In genomic region chr9:92293075-92293354, GRCh38 we compare ENCODE assay signal across 8 cellular contexts. TPM values are rescaled to one million over a fixed set of nuclear protein-coding genes. Genes with fewer than 3 reads are reported as not detected.
DNase-seq lines count a peak whose midpoint lies in the region; ATAC-seq, FAIRE-seq and TF ChIP-seq lines count a peak whose summit lies in the region.

No MANE protein-coding gene starts in this region.

- no peak for TF ChIP-seq POLR2A in K562 (conservative IDR thresholded peaks at IDR 0.05)

- no peak overlapping the region for H3K23ac ChIP-seq in mesenchymal stem cell (ENCODE audit: low read length in 2 of 2)

- peaks cover 6% of the 10 kb centered on the region for H3K79me1 ChIP-seq in mesenchymal stem cell (replicated peaks; ENCODE audit: low read length, poor library complexity, severe bottlenecking)

- TF ChIP-seq EP300 in K562 (IDR thresholded peaks at IDR 0.05; ENCODE audit: low read length), result no peak

- H3K27ac ChIP-seq in cardiac muscle cell, result no peak overlapping the region
- H3K27ac ChIP-seq in K562 (ENCODE audit: extremely low read depth, low read depth, low read length), result peak overlapping the region; percentile 97
- no peak overlapping the region for H3K27ac ChIP-seq in mesenchymal stem cell (ENCODE audit: low read length, poor library complexity, severe bottlenecking)
- H3K27ac ChIP-seq in urinary bladder (ENCODE audit: low read depth), result no peak overlapping the region

- no peak overlapping the region for H2BK5ac ChIP-seq in mesenchymal stem cell (ENCODE audit: low read depth, low read length, poor library complexity, severe bottlenecking)

- H3K14ac ChIP-seq in mesenchymal stem cell (ENCODE audit: low read length in 2 of 2), result no peak overlapping the region

- H2BK15ac ChIP-seq in mesenchymal stem cell (ENCODE audit: low read depth, poor library complexity, severe bottlenecking), result no peak overlapping the region

- TF ChIP-seq CTCF in cardiac muscle cell (IDR thresholded peaks at IDR 0.05; ENCODE audit: low read depth, low read length) (no peak), K562 (IDR thresholded peaks at IDR 0.05 in 2 of 3, conservative IDR thresholded peaks at IDR 0.05 in 1 of 3; ENCODE audit: insufficient read depth in 2 of 3, low read depth in 1 of 3, low read length in 3 of 3) (no peak)

- no peak overlapping the region for H4K8ac ChIP-seq in mesenchymal stem cell (ENCODE audit: low read length)

- no peak overlapping the region for H2BK120ac ChIP-seq in mesenchymal stem cell (ENCODE audit: low read depth, low read length)

- H3K9me1 ChIP-seq in K562 (ENCODE audit: control insufficient read depth, insufficient read depth, low read length), result no peaks in the 10 kb centered on the region

- in situ Hi-C loops in K562 (cut with MboI), result no loop called here

- POLR2A ChIA-PET in K562 (lab: Yijun Ruan, JAX), result no interaction called here

- H3K9ac ChIP-seq in K562 (ENCODE audit: insufficient read depth in 1 of 2, low read depth in 2 of 2, low read length in 2 of 2) (peak overlapping the region; percentile 96 to 100), mesenchymal stem cell (ENCODE audit: low read length) (peak overlapping the region; percentile 99)

- H3K4ac ChIP-seq in mesenchymal stem cell (ENCODE audit: low read depth in 1 of 2, low read length in 2 of 2), result no peak overlapping the region

- no peak overlapping the region for H3K18ac ChIP-seq in mesenchymal stem cell (ENCODE audit: low read depth in 1 of 2, low read length in 2 of 2)

- H4K20me1 ChIP-seq in K562 (replicated peaks; ENCODE audit: control insufficient read depth, insufficient read depth, low read length), result peaks cover 5% of the 10 kb centered on the region

- WGBS in K562 (ENCODE audit: insufficient coverage, low coverage, missing lambda C conversion rate), result 1% methylated on average over 5 of the region's 5 CpGs
- WGBS in mesenchymal stem cell, result 4% methylated on average over 2 of the region's 5 CpGs
- WGBS in urinary bladder, result 1% methylated on average over 5 of the region's 5 CpGs

- CTCF ChIA-PET in K562 (lab: Yijun Ruan, JAX; ENCODE audit: low intra/inter-chr PET ratio), result no interaction called here

- BruUV-seq in K562 (replicated peaks; lab: Mats Ljungman, UMichigan), result no TSS peak

- H3K9me3 ChIP-seq in cardiac muscle cell (ENCODE audit: low read depth) (no peaks in the 10 kb centered on the region), K562 (replicated peaks; ENCODE audit: control insufficient read depth, insufficient read depth, low read depth, low read length) (no peaks in the 10 kb centered on the region), mesenchymal stem cell (ENCODE audit: control insufficient read depth, low read length) (no peaks in the 10 kb centered on the region)

- H3K27me3 ChIP-seq in cardiac muscle cell (no peaks in the 10 kb centered on the region), K562 (ENCODE audit: control insufficient read depth in 2 of 2, insufficient read depth in 2 of 2, low read length in 2 of 2) (no peaks in the 10 kb centered on the region), mesenchymal stem cell (ENCODE audit: control insufficient read depth in 1 of 2, insufficient read depth in 1 of 2, low read length in 2 of 2) (no peaks in the 10 kb centered on the region)

- no peak for FAIRE-seq in K562 (lab: Jason Lieb, UNC)

- peaks cover 81% of the 10 kb centered on the region for H3K79me2 ChIP-seq in K562 (ENCODE audit: control insufficient read depth, insufficient read depth, low read length)

- no peak for DNase-seq in cardiac muscle cell (ENCODE audit: low read depth in 1 of 2, low spot score in 1 of 2)
- no peak for DNase-seq in cardiac septum (ENCODE audit: low spot score)
- DNase-seq in K562 (ENCODE audit: extremely low read depth in 1 of 4, low spot score in 3 of 4), result no peak
- no peak for DNase-seq in mesenchymal stem cell
- no peak for DNase-seq in OCI-M2 (lab: John Stamatoyannopoulos, UW; ENCODE audit: unreplicated experiment)

- H3K4me1 ChIP-seq in cardiac muscle cell (ENCODE audit: low read depth) (peaks cover 31% of the 10 kb centered on the region), K562 (replicated peaks in 1 of 2; ENCODE audit: control insufficient read depth in 2 of 2, insufficient read depth in 2 of 2, low read length in 2 of 2) (peaks cover 7 to 23% of the 10 kb centered on the region in 2 experiments), mesenchymal stem cell (ENCODE audit: control insufficient read depth, insufficient read depth, low read depth, low read length) (peaks cover 11% of the 10 kb centered on the region), urinary bladder (ENCODE audit: insufficient read depth) (no peaks in the 10 kb centered on the region)

- peaks cover 9% of the 10 kb centered on the region for H3K36me3 ChIP-seq in cardiac muscle cell
- H3K36me3 ChIP-seq in K562 (ENCODE audit: control insufficient read depth, insufficient read depth, low read length), result peaks cover 69% of the 10 kb centered on the region
- peaks cover 6 to 49% of the 10 kb centered on the region in 2 experiments for H3K36me3 ChIP-seq in mesenchymal stem cell (ENCODE audit: control insufficient read depth in 1 of 2, insufficient read depth in 2 of 2, low read depth in 1 of 2, low read length in 2 of 2)
- H3K36me3 ChIP-seq in urinary bladder (ENCODE audit: insufficient read depth), result no peaks in the 10 kb centered on the region

- H2BK12ac ChIP-seq in mesenchymal stem cell (ENCODE audit: low read length in 2 of 2), result no peak overlapping the region

- peak overlapping the region; percentile 80 for H2AFZ ChIP-seq in K562 (ENCODE audit: low read depth, low read length)
- H2AFZ ChIP-seq in mesenchymal stem cell (ENCODE audit: low read depth, low read length), result no peak overlapping the region

- intact Hi-C loops in cardiac septum (cut with DNase I) (loop anchor here (5.0 kb wide), 1 partner anchor 34 kb away; the partner anchor contains the start of genes CENPP and NOL8), K562 (cut with micrococcal nuclease) (loop anchor here (2.0 kb wide), 1 partner anchor 32 kb away; the partner anchor contains the start of genes CENPP and NOL8)

- TF ChIP-seq RAD21 in K562 (CRISPR knock-in tag; conservative IDR thresholded peaks at IDR 0.05 in 1 of 2, IDR thresholded peaks at IDR 0.05 in 1 of 2), result no peak

- H2AK5ac ChIP-seq in mesenchymal stem cell (ENCODE audit: low read length, severe bottlenecking), result no peak overlapping the region

- H3K4me2 ChIP-seq in K562 (ENCODE audit: insufficient read depth, low read length) (peak overlapping the region; percentile 100), mesenchymal stem cell (ENCODE audit: low read length, poor library complexity, severe bottlenecking) (peak overlapping the region; percentile 46)

- H4K91ac ChIP-seq in mesenchymal stem cell (ENCODE audit: low read length), result no peak overlapping the region

- peak overlapping the region; percentile 70 for H3K4me3 ChIP-seq in cardiac muscle cell
- H3K4me3 ChIP-seq in K562, result peak overlapping the region; percentile 70
- H3K4me3 ChIP-seq in mesenchymal stem cell (ENCODE audit: insufficient read depth in 1 of 2, low read depth in 1 of 2, low read length in 2 of 2), result peak overlapping the region in 1 of 2 experiments; percentile 93
- peak overlapping the region; percentile 63 for H3K4me3 ChIP-seq in urinary bladder (ENCODE audit: low read depth, low read length)

- ATAC-seq in K562 (no peak), GM18870 (IDR thresholded peaks at IDR 0.05; ENCODE audit: unreplicated experiment) (no peak), GM18517 (IDR thresholded peaks at IDR 0.05; ENCODE audit: unreplicated experiment) (no peak)

RNA-seq across cellular contexts. Expression of gene IARS1, which starts 0.5 kb away (rescaled TPM):
- total RNA-seq in cardiac muscle cell (96.3 and 97.0 TPM in 2 replicates), cardiac septum (69.5 TPM), K562 (2014; rRNA removed) (240 and 256 TPM in 2 replicates), K562 (2014; rRNA removed; fragmentation: Illumina TruSeq; extraction: Trizol) (371 and 390 TPM in 2 replicates), K562 (2015; rRNA removed; fragmentation: Illumina TruSeq; extraction: Trizol) (254 and 275 TPM in 2 replicates), K562 (2021) (216 and 234 TPM in 2 replicates), urinary bladder (182 TPM)
- polyA plus RNA-seq in cardiac muscle cell (87.1 and 96.8 TPM in 2 replicates), K562 (2011; rRNA removed) (124 and 133 TPM in 2 replicates), K562 (2014; fragmentation: Illumina TruSeq; extraction: Trizol) (228 and 249 TPM in 2 replicates), K562 (2014; fragmentation: Nextera tagmentation; extraction: Ambion mirVana) (100 to 1,000 TPM; 119 to 224 TPM), K562 (2014; rRNA removed) (147 and 158 TPM in 2 replicates), urinary bladder (33.3 TPM)
- total RNA-seq in K562 (2011; cell fraction: chromatin; rRNA removed; ENCODE audit: low replicate concordance), result 589 and 1,257 TPM in 2 replicates
- 269 and 325 TPM in 2 replicates for total RNA-seq in K562 (2011; cell fraction: nucleolus; rRNA removed)
- total RNA-seq in K562 (2011; cell fraction: nucleoplasm; rRNA removed), result 485 and 488 TPM in 2 replicates
- polyA plus RNA-seq in K562 (2011; cell fraction: cytosol; rRNA removed), result 58.9 and 89.2 TPM in 2 replicates
- 252 and 325 TPM in 2 replicates for polyA plus RNA-seq in K562 (2011; cell fraction: nucleus; rRNA removed)
- polyA plus RNA-seq in K562 (2012), result 128 and 282 TPM in 2 replicates
- 380 and 416 TPM in 2 replicates for polyA minus RNA-seq in K562 (2011; rRNA and poly(A)+ RNA removed)
- polyA minus RNA-seq in K562 (2011; cell fraction: cytosol; rRNA and poly(A)+ RNA removed), result 143 and 185 TPM in 2 replicates
- polyA minus RNA-seq in K562 (2011; cell fraction: nucleus; rRNA and poly(A)+ RNA removed), result 154 and 311 TPM in 2 replicates
- polyA plus RNA-seq in mesenchymal stem cell (2013, experiment 1 of 2), result 94.4 TPM
- 96.6 TPM for polyA plus RNA-seq in mesenchymal stem cell (2013, experiment 2 of 2)

RNA-seq across cellular contexts. Expression of gene NOL8, which starts 32.1 kb away (rescaled TPM):
- total RNA-seq in cardiac muscle cell (8.7 and 15.1 TPM in 2 replicates), cardiac septum (15.6 TPM), K562 (2014; rRNA removed) (46.9 and 51.3 TPM in 2 replicates), K562 (2014; rRNA removed; fragmentation: Illumina TruSeq; extraction: Trizol) (57.1 and 64.7 TPM in 2 replicates), K562 (2015; rRNA removed; fragmentation: Illumina TruSeq; extraction: Trizol) (57.4 and 64.8 TPM in 2 replicates), K562 (2021) (51.5 and 55.0 TPM in 2 replicates), urinary bladder (46.3 TPM)
- polyA plus RNA-seq in cardiac muscle cell (21.6 and 26.2 TPM in 2 replicates), K562 (2011; rRNA removed) (41.3 and 51.9 TPM in 2 replicates), K562 (2014; fragmentation: Illumina TruSeq; extraction: Trizol) (66.0 and 88.8 TPM in 2 replicates), K562 (2014; fragmentation: Nextera tagmentation; extraction: Ambion mirVana) (10 to 100 TPM; 83.4 to 91.5 TPM), K562 (2014; rRNA removed) (58.7 and 62.5 TPM in 2 replicates), urinary bladder (17.2 TPM)
- total RNA-seq in K562 (2011; cell fraction: chromatin; rRNA removed; ENCODE audit: low replicate concordance), result 88.1 and 253 TPM in 2 replicates
- 39.0 and 50.7 TPM in 2 replicates for total RNA-seq in K562 (2011; cell fraction: nucleolus; rRNA removed)
- 86.3 and 124 TPM in 2 replicates for total RNA-seq in K562 (2011; cell fraction: nucleoplasm; rRNA removed)
- 7.6 and 12.9 TPM in 2 replicates for polyA plus RNA-seq in K562 (2011; cell fraction: cytosol; rRNA removed)
- polyA plus RNA-seq in K562 (2011; cell fraction: nucleus; rRNA removed), result 76.6 and 92.6 TPM in 2 replicates
- 31.0 and 43.3 TPM in 2 replicates for polyA plus RNA-seq in K562 (2012)
- polyA minus RNA-seq in K562 (2011; rRNA and poly(A)+ RNA removed), result 122 and 141 TPM in 2 replicates
- polyA minus RNA-seq in K562 (2011; cell fraction: cytosol; rRNA and poly(A)+ RNA removed), result 22.0 and 31.9 TPM in 2 replicates
- 63.4 and 103 TPM in 2 replicates for polyA minus RNA-seq in K562 (2011; cell fraction: nucleus; rRNA and poly(A)+ RNA removed)
- polyA plus RNA-seq in mesenchymal stem cell (2013, experiment 1 of 2), result 26.3 TPM
- 26.8 TPM for polyA plus RNA-seq in mesenchymal stem cell (2013, experiment 2 of 2)

RNA-seq across cellular contexts. Expression of gene CENPP, which starts 32.7 kb away (rescaled TPM):
- total RNA-seq in cardiac muscle cell (1.6 TPM in 2 replicates), cardiac septum (3.5 TPM), K562 (2014; rRNA removed) (16.1 and 17.7 TPM in 2 replicates), K562 (2014; rRNA removed; fragmentation: Illumina TruSeq; extraction: Trizol) (22.6 and 27.7 TPM in 2 replicates), K562 (2015; rRNA removed; fragmentation: Illumina TruSeq; extraction: Trizol) (23.4 and 28.5 TPM in 2 replicates), K562 (2021) (17.9 and 19.7 TPM in 2 replicates), urinary bladder (20.9 TPM)
- polyA plus RNA-seq in cardiac muscle cell (5.0 and 9.8 TPM in 2 replicates), K562 (2011; rRNA removed) (15.0 and 17.9 TPM in 2 replicates), K562 (2014; fragmentation: Illumina TruSeq; extraction: Trizol) (24.1 and 25.8 TPM in 2 replicates), K562 (2014; fragmentation: Nextera tagmentation; extraction: Ambion mirVana) (10 to 100 TPM in 1 of 2 experiments, 1 to 10 TPM in 1; 8.0 to 10.2 TPM), K562 (2014; rRNA removed) (18.5 and 20.9 TPM in 2 replicates), urinary bladder (2.7 TPM)
- total RNA-seq in K562 (2011; cell fraction: chromatin; rRNA removed; ENCODE audit: low replicate concordance), result 35.9 and 70.6 TPM in 2 replicates
- 8.8 and 13.2 TPM in 2 replicates for total RNA-seq in K562 (2011; cell fraction: nucleolus; rRNA removed)
- total RNA-seq in K562 (2011; cell fraction: nucleoplasm; rRNA removed), result 30.5 and 30.9 TPM in 2 replicates
- 2.5 and 3.3 TPM in 2 replicates for polyA plus RNA-seq in K562 (2011; cell fraction: cytosol; rRNA removed)
- 3.6 and 3.7 TPM in 2 replicates for polyA plus RNA-seq in K562 (2011; cell fraction: nucleus; rRNA removed)
- polyA plus RNA-seq in K562 (2012), result 13.4 and 15.8 TPM in 2 replicates
- polyA minus RNA-seq in K562 (2011; rRNA and poly(A)+ RNA removed), result 12.7 and 16.5 TPM in 2 replicates
- polyA minus RNA-seq in K562 (2011; cell fraction: cytosol; rRNA and poly(A)+ RNA removed), result 5.6 and 7.9 TPM in 2 replicates
- 8.3 and 17.5 TPM in 2 replicates for polyA minus RNA-seq in K562 (2011; cell fraction: nucleus; rRNA and poly(A)+ RNA removed)
- 4.2 TPM for polyA plus RNA-seq in mesenchymal stem cell (2013, experiment 1 of 2)
- 3.9 TPM for polyA plus RNA-seq in mesenchymal stem cell (2013, experiment 2 of 2)
